22 cellular contexts compared by ENCODE assay signal in the genomic region with DNA sequence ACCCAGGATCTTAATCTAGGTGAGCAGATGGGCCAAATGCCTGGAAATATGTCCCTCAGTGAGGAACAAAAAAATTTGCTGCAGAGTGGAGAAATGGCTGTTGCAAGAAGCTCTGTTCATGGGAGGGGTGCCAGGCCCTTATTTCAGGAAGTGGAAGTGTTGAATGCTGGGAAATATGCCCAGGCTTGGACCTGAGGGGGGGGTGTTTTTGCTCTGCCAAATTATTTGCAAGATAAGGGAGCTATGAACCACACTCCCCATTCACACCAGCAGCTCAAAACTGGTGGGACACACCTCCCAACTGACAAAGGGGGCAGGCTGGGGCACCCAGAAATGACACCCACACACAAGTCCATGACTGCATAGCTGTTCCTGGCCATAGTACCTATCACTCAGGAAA. TPM values are rescaled to one million over a fixed set of nuclear protein-coding genes. Genes with fewer than 3 reads are reported as not detected.
DNase-seq lines count a peak whose midpoint lies in the region; ATAC-seq, FAIRE-seq and TF ChIP-seq lines count a peak whose summit lies in the region.
"Had no signal": no experiment of that assay in that cellular context is flagged by ENCODE, and none has a peak within 500 bp of the region (broad histone marks: within the 10 kb centered on the region; RNA-seq: fewer than 3 reads in every experiment).

No MANE protein-coding gene starts in this region.

- H3K36me3 ChIP-seq in left ventricle myocardium inferior (no peaks in the 10 kb centered on the region), bronchial epithelial cell (ENCODE audit: control insufficient read depth, insufficient read depth, low read length) (no peaks in the 10 kb centered on the region), right atrium auricular region (no peaks in the 10 kb centered on the region)

- peak; percentile 54 for DNase-seq in cardiac septum (ENCODE audit: low spot score)
- DNase-seq in left ventricle myocardium inferior = no peak
- DNase-seq in bronchial epithelial cell (ENCODE audit: low read depth) = no peak
- peak; percentile 60 for DNase-seq in right atrium auricular region (ENCODE audit: low spot score)
- DNase-seq in activated naive CD4-positive, alpha-beta T cell treated with anti-CD3 and anti-CD28 coated beads, Interleukin-2, amount 50 U/mL, for 16 hours = no peak
- DNase-seq in DMS53 (lab: John Stamatoyannopoulos, UW) = no peak
- no peak for DNase-seq in GF-D8 (lab: John Stamatoyannopoulos, UW)
- DNase-seq in stimulated activated naive CD8-positive, alpha-beta T cell treated with anti-CD3 and anti-CD28 coated beads, Interleukin-15, Interleukin-2, amounts not matched to agents 100 U/mL and 50 U/mL, for 24 hours = no peak
- DNase-seq: CD8-positive, alpha-beta memory T cell; DMS79; NCI-H1092 treated with DMSO at 0.1 percent for 48 hours; NCI-H146; NCI-H2081 treated with DMSO at 0.1 percent for 48 hours; NK-92 treated with Interleukin-12 subunit alpha and Interleukin-12 subunit beta, amount 100 ng/mL, for 24 hours; SIG-M5 had no signal

- no peaks in the 10 kb centered on the region for H3K9me3 ChIP-seq in left ventricle myocardium inferior (replicated peaks)
- H3K9me3 ChIP-seq in right atrium auricular region = no peaks in the 10 kb centered on the region

- FAIRE-seq in bronchial epithelial cell (lab: Jason Lieb, UNC) = peak; percentile 83
- FAIRE-seq: A204.1, D721Med had no signal

- intact Hi-C loops in cardiac septum (cut with DNase I) (no loop called here), left ventricle myocardium inferior (cut with micrococcal nuclease) (no loop called here)

- no peaks in the 10 kb centered on the region for H3K27me3 ChIP-seq in left ventricle myocardium inferior (ENCODE audit: low read depth)
- no peaks in the 10 kb centered on the region for H3K27me3 ChIP-seq in bronchial epithelial cell (ENCODE audit: control insufficient read depth, insufficient read depth, low read length)
- no peaks in the 10 kb centered on the region for H3K27me3 ChIP-seq in right atrium auricular region

- no peak overlapping the region for H3K27ac ChIP-seq in left ventricle myocardium inferior (replicated peaks)
- no peak overlapping the region for H3K27ac ChIP-seq in right atrium auricular region
- H3K27ac ChIP-seq: HL-60, KMS-11 had no signal

- ATAC-seq in stimulated activated naive CD8-positive, alpha-beta T cell treated with anti-CD3 and anti-CD28 coated beads, Interleukin-15, Interleukin-2, amounts not matched to agents 100 U/mL and 50 U/mL, for 24 hours = no peak
- ATAC-seq: SK-N-SH treated with all-trans-retinoic acid at 6 μM for 48 hours had no signal

- TF ChIP-seq CTCF in left ventricle myocardium inferior (IDR thresholded peaks at IDR 0.05; ENCODE audit: borderline replicate concordance) (no peak), bronchial epithelial cell (IDR thresholded peaks at IDR 0.05; ENCODE audit: insufficient read depth, low read length, severe bottlenecking) (no peak), right atrium auricular region (IDR thresholded peaks at IDR 0.05) (no peak)

- no peaks in the 10 kb centered on the region for H3K4me1 ChIP-seq in left ventricle myocardium inferior
- H3K4me1 ChIP-seq in right atrium auricular region = peaks cover 0 to 7% of the 10 kb centered on the region in 2 donors

- H3K4me3 ChIP-seq in left ventricle myocardium inferior (no peak overlapping the region), bronchial epithelial cell (ENCODE audit: low read depth, low read length) (no peak overlapping the region), right atrium auricular region (no peak overlapping the region)

RNA-seq across cellular contexts. Expression of gene CST4, which starts 8.7 kb away (rescaled TPM):
- total RNA-seq in cardiac septum (not detected), left ventricle myocardium inferior (not detected), bronchial epithelial cell (not detected in 2 replicates), right atrium auricular region (not detected)
- total RNA-seq: CD8-positive, alpha-beta memory T cell; H4; HT1080 had no signal

RNA-seq across cellular contexts. Expression of gene CST3, which starts 42.4 kb away (rescaled TPM):
- total RNA-seq in cardiac septum (486 TPM), left ventricle myocardium inferior (576 TPM), bronchial epithelial cell (82.7 and 124 TPM in 2 replicates), right atrium auricular region (100 to 1,000 TPM; 884 to 914 TPM)

Comparison
In these comparisons a context has a peak if more than half of its experiments do, and no peak if none do; other contexts are left out.
1. DNase-seq: peak in cardiac septum (single experiment) and right atrium auricular region (single experiment); none in left ventricle myocardium inferior (single experiment), bronchial epithelial cell (single experiment), activated naive CD4-positive, alpha-beta T cell treated with anti-CD3 and anti-CD28 coated beads, Interleukin-2, amount 50 U/mL, for 16 hours (single experiment), DMS53 (single experiment), GF-D8 (single experiment) and stimulated activated naive CD8-positive, alpha-beta T cell treated with anti-CD3 and anti-CD28 coated beads, Interleukin-15, Interleukin-2, amounts not matched to agents 100 U/mL and 50 U/mL, for 24 hours (single experiment).